ENCODE assay signal across 4 cellular contexts in genomic region chr17:41189837-41190318, GRCh38. TPM values are rescaled to one million over a fixed set of nuclear protein-coding genes. Genes with fewer than 3 reads are reported as not detected.
"Had no signal": no experiment of that assay in that cellular context is flagged by ENCODE, and none has a peak within 500 bp of the region (broad histone marks: within the 10 kb centered on the region; RNA-seq: fewer than 3 reads in every experiment).

Gene KRTAP9-1, plus strand, starts transcription at chr17:41189887. Its CDS starts 0 bp downstream, at chr17:41189887.

RNA-seq across cellular contexts. Expression of gene KRTAP9-1, which starts in this region (rescaled TPM):
- total RNA-seq: GM23248, HT-29, K562 had no signal
- polyA plus RNA-seq: GM23248, IgD-negative memory B cell, K562 had no signal
